ENCODE assay signal across 17 cellular contexts in the genomic region with DNA sequence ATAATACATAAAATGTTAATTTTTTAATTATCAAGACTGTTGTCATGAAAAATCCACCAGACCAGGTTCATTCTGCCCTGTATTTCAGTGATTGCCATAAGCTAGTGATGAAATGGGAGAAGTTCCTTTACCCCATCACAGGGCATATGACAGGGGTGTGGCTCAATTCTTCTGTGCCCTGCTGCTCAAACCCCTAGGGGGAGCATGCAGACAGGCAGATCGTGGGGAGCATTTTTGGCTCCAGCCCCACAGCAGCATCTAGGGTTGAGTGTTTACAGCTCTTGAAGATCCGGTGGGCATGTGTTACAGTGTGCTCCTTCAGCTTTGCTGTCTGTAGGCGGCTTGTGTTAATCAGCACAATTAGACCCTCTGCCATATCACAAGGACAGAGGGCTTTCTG.
DNase-seq lines count a peak whose midpoint lies in the region; ATAC-seq, FAIRE-seq and TF ChIP-seq lines count a peak whose summit lies in the region.
"Had no signal": no experiment of that assay in that cellular context is flagged by ENCODE, and none has a peak within 500 bp of the region (broad histone marks: within the 10 kb centered on the region; RNA-seq: fewer than 3 reads in every experiment).

No MANE protein-coding gene starts in this region.

- POLR2A ChIA-PET in HepG2 (lab: Yijun Ruan, JAX) = no interaction called here

- intact Hi-C loops in HepG2 (cut with micrococcal nuclease; ENCODE audit: unreplicated experiment) (no loop called here), right lobe of liver (cut with DNase I) (no loop called here), natural killer cell (cut with micrococcal nuclease) (no loop called here)

- no peaks in the 10 kb centered on the region for H3K27me3 ChIP-seq in HepG2 (ENCODE audit: control insufficient read depth in 1 of 2, insufficient read depth in 2 of 2, low read length in 2 of 2)
- H3K27me3 ChIP-seq in right lobe of liver = no peaks in the 10 kb centered on the region
- no peaks in the 10 kb centered on the region for H3K27me3 ChIP-seq in SU-DHL-6 (ENCODE audit: low read length)
- H3K27me3 ChIP-seq in tibial nerve = no peaks in the 10 kb centered on the region
- H3K27me3 ChIP-seq: MG63 had no signal

- BruUV-seq in HepG2 (replicated peaks; lab: Mats Ljungman, UMichigan) = no TSS peak

- H3K4me3 Mint-ChIP-seq in natural killer cell = no peak overlapping the region
- H3K4me3 Mint-ChIP-seq: activated CD4-positive, alpha-beta T cell treated with anti-CD3 and anti-CD28 coated beads, Interleukin-2, amount 10 ng/mL, durations not matched to agents 24 days and 14 days; activated naive CD4-positive, alpha-beta T cell treated with anti-CD3 and anti-CD28 coated beads, Interleukin-2, amount 10 ng/mL, durations not matched to agents 7 days and 5 days had no signal

- peaks cover 0 to 12% of the 10 kb centered on the region in 2 donors for H3K9me3 Mint-ChIP-seq in natural killer cell
- H3K9me3 Mint-ChIP-seq: activated CD4-positive, alpha-beta T cell treated with anti-CD3 and anti-CD28 coated beads, Interleukin-2, amount 10 ng/mL, durations not matched to agents 24 days and 14 days; activated naive CD4-positive, alpha-beta T cell treated with anti-CD3 and anti-CD28 coated beads, Interleukin-2, amount 10 ng/mL, durations not matched to agents 7 days and 5 days had no signal

- no peaks in the 10 kb centered on the region for H4K20me1 ChIP-seq in HepG2 (ENCODE audit: insufficient read depth, low read length)
- H4K20me1 ChIP-seq in SU-DHL-6 (ENCODE audit: low read depth, low read length) = no peaks in the 10 kb centered on the region

- H3F3A ChIP-seq in SU-DHL-6 (ENCODE audit: insufficient read depth) = no peaks in the 10 kb centered on the region

- no peaks in the 10 kb centered on the region for H3K4me1 Mint-ChIP-seq in natural killer cell
- H3K4me1 Mint-ChIP-seq: activated CD4-positive, alpha-beta T cell treated with anti-CD3 and anti-CD28 coated beads, Interleukin-2, amount 10 ng/mL, durations not matched to agents 24 days and 14 days; activated naive CD4-positive, alpha-beta T cell treated with anti-CD3 and anti-CD28 coated beads, Interleukin-2, amount 10 ng/mL, durations not matched to agents 7 days and 5 days had no signal

- no peak for TF ChIP-seq POLR2A in HepG2 (IDR thresholded peaks at IDR 0.05; ENCODE audit: insufficient read depth in 1 of 2, low read depth in 2 of 2, low read length in 2 of 2)
- TF ChIP-seq POLR2A in right lobe of liver (IDR thresholded peaks at IDR 0.05) = no peak
- no peak for TF ChIP-seq POLR2A in tibial nerve (IDR thresholded peaks at IDR 0.05)

- no peaks in the 10 kb centered on the region for H3K79me2 ChIP-seq in HepG2 (ENCODE audit: insufficient read depth, low read length)
- H3K79me2 ChIP-seq in SU-DHL-6 (ENCODE audit: insufficient read depth, low read length) = no peaks in the 10 kb centered on the region
- H3K79me2 ChIP-seq: parathyroid adenoma had no signal

- no peak for DNase-seq in HepG2 (ENCODE audit: low spot score)
- no peak for DNase-seq in right lobe of liver
- DNase-seq in Jurkat, Clone E6-1 (ENCODE audit: low read depth, low spot score) = peak; percentile 9
- no peak for DNase-seq in retinal pigment epithelial cell (ENCODE audit: low read depth)
- no peak for DNase-seq in natural killer cell
- DNase-seq in tibial nerve (ENCODE audit: low spot score in 2 of 2) = no peak
- DNase-seq: activated CD4-positive, alpha-beta T cell treated with anti-CD3 and anti-CD28 coated beads, Interleukin-2, amount 10 ng/mL, durations not matched to agents 24 days and 14 days; activated naive CD4-positive, alpha-beta T cell treated with anti-CD3 and anti-CD28 coated beads, Interleukin-2, amount 10 ng/mL, durations not matched to agents 7 days and 5 days; COR-L47; erythroblast; MG63; NCI-H1930; stimulated activated CD4-positive, alpha-beta T cell treated with anti-CD3 and anti-CD28 coated beads, Interleukin-4, amount 100 ng/mL, for 1 hour had no signal

- H3K4me1 ChIP-seq in HepG2 (ENCODE audit: insufficient read depth, low read length) = no peaks in the 10 kb centered on the region
- H3K4me1 ChIP-seq in right lobe of liver = no peaks in the 10 kb centered on the region
- no peaks in the 10 kb centered on the region for H3K4me1 ChIP-seq in tibial nerve
- H3K4me1 ChIP-seq: parathyroid adenoma had no signal

- H3K36me3 ChIP-seq in HepG2 (replicated peaks in 1 of 2; ENCODE audit: control insufficient read depth in 1 of 2, insufficient read depth in 2 of 2, low read length in 2 of 2) (no peaks in the 10 kb centered on the region), right lobe of liver (no peaks in the 10 kb centered on the region), SU-DHL-6 (ENCODE audit: low read length) (no peaks in the 10 kb centered on the region), tibial nerve (no peaks in the 10 kb centered on the region)
- H3K36me3 ChIP-seq: MG63 had no signal

- TF ChIP-seq RAD21 in HepG2 (CRISPR knock-in tag; IDR thresholded peaks at IDR 0.05) = no peak

- TF ChIP-seq EP300 in HepG2 (IDR thresholded peaks at IDR 0.05; ENCODE audit: low read depth in 2 of 2, low read length in 2 of 2) = no peak
- no peak for TF ChIP-seq EP300 in HepG2 (CRISPR knock-in tag; IDR thresholded peaks at IDR 0.05; ENCODE audit: borderline replicate concordance)
- TF ChIP-seq EP300 in tibial nerve (IDR thresholded peaks at IDR 0.05) = no peak

- CTCF ChIA-PET in HepG2 (lab: Yijun Ruan, JAX; ENCODE audit: low intra/inter-chr PET ratio, low total read pairs) = no interaction called here

- H3K36me3 Mint-ChIP-seq in natural killer cell = no peaks in the 10 kb centered on the region
- H3K36me3 Mint-ChIP-seq: activated naive CD4-positive, alpha-beta T cell treated with anti-CD3 and anti-CD28 coated beads, Interleukin-2, amount 10 ng/mL, durations not matched to agents 7 days and 5 days had no signal

- WGBS in HepG2 (ENCODE audit: low lambda C conversion rate) = 11% methylated on average over 3 of the region's 3 CpGs
- WGBS in right lobe of liver (ENCODE audit: insufficient coverage, low coverage, low lambda C conversion rate, missing lambda C conversion rate) = 28% methylated on average over 2 of the region's 3 CpGs
- WGBS in tibial nerve, 2 donors = 40 to 68% methylated on average over 3 of the region's 3 CpGs

- H2AFZ ChIP-seq in HepG2 (ENCODE audit: low read length) = no peak overlapping the region
- peak overlapping the region; percentile 57 for H2AFZ ChIP-seq in SU-DHL-6 (ENCODE audit: low read depth, low read length, severe bottlenecking)
- H2AFZ ChIP-seq: parathyroid adenoma had no signal

- TF ChIP-seq CTCF in HepG2 (CRISPR knock-in tag; IDR thresholded peaks at IDR 0.05) (no peak), right lobe of liver (IDR thresholded peaks at IDR 0.05) (no peak), SU-DHL-6 (IDR thresholded peaks at IDR 0.05; ENCODE audit: insufficient read depth, low read length, poor library complexity, severe bottlenecking) (no peak), retinal pigment epithelial cell (conservative IDR thresholded peaks at IDR 0.05; ENCODE audit: low read depth, low read length) (peak; percentile 19), natural killer cell (IDR thresholded peaks at IDR 0.05) (no peak), tibial nerve (IDR thresholded peaks at IDR 0.05) (no peak)

- peak; percentile 36; the same call in 2 of the 3 replicates for ATAC-seq in HepG2
- ATAC-seq in right lobe of liver = no peak
- ATAC-seq in natural killer cell = no peak
- no peak for ATAC-seq in HG03025 (IDR thresholded peaks at IDR 0.05; ENCODE audit: low FRiP score, unreplicated experiment)

- H3K9me3 ChIP-seq in HepG2 (ENCODE audit: low read length) = no peaks in the 10 kb centered on the region
- H3K9me3 ChIP-seq in right lobe of liver = no peaks in the 10 kb centered on the region
- no peaks in the 10 kb centered on the region for H3K9me3 ChIP-seq in SU-DHL-6 (ENCODE audit: insufficient read depth, low read length)
- H3K9me3 ChIP-seq in tibial nerve = no peaks in the 10 kb centered on the region
- H3K9me3 ChIP-seq: MG63 had no signal

- in situ Hi-C loops in HepG2 (cut with HindIII; ENCODE audit: extremely low pct_ligation_motif_present, low pct_unique_long_range_greater_than_20kb) = no loop called here

- no peaks in the 10 kb centered on the region for H3K9me2 ChIP-seq in SU-DHL-6 (replicated peaks; ENCODE audit: insufficient read depth, low read length)

- no peak for FAIRE-seq in HepG2 (lab: Jason Lieb, UNC)
- FAIRE-seq: G401.6 had no signal

- H3K4me3 ChIP-seq in HepG2 (replicated peaks in 1 of 3; ENCODE audit: insufficient read depth in 1 of 3, low read depth in 2 of 3, low read length in 3 of 3) = no peak overlapping the region
- no peak overlapping the region for H3K4me3 ChIP-seq in right lobe of liver
- H3K4me3 ChIP-seq in Jurkat, Clone E6-1 (ENCODE audit: low read length) = no peak overlapping the region
- no peak overlapping the region for H3K4me3 ChIP-seq in SU-DHL-6 (ENCODE audit: insufficient read depth, low read length, poor library complexity, severe bottlenecking)
- no peak overlapping the region for H3K4me3 ChIP-seq in retinal pigment epithelial cell (ENCODE audit: low read length)
- no peak overlapping the region for H3K4me3 ChIP-seq in tibial nerve
- H3K4me3 ChIP-seq: MG63 had no signal

- H3K4me2 ChIP-seq in HepG2 (ENCODE audit: low read depth, low read length) = no peak overlapping the region
- H3K4me2 ChIP-seq in SU-DHL-6 (ENCODE audit: low read depth, low read length, poor library complexity, severe bottlenecking) = no peak overlapping the region

- H3K9ac ChIP-seq in HepG2 (ENCODE audit: insufficient read depth, low read depth, low read length) = no peak overlapping the region
- H3K9ac ChIP-seq in SU-DHL-6 (ENCODE audit: low read length) = no peak overlapping the region
- H3K9ac ChIP-seq: parathyroid adenoma had no signal

- H3K27ac ChIP-seq in HepG2 (ENCODE audit: extremely low read length, insufficient read depth, low read length) (no peak overlapping the region), right lobe of liver (no peak overlapping the region), SU-DHL-6 (ENCODE audit: low read depth, low read length) (no peak overlapping the region), tibial nerve (no peak overlapping the region)
- H3K27ac ChIP-seq: parathyroid adenoma had no signal

- H3K27ac Mint-ChIP-seq in natural killer cell = no peak overlapping the region
- H3K27ac Mint-ChIP-seq: activated CD4-positive, alpha-beta T cell treated with anti-CD3 and anti-CD28 coated beads, Interleukin-2, amount 10 ng/mL, durations not matched to agents 24 days and 14 days; activated naive CD4-positive, alpha-beta T cell treated with anti-CD3 and anti-CD28 coated beads, Interleukin-2, amount 10 ng/mL, durations not matched to agents 7 days and 5 days had no signal

- no peaks in the 10 kb centered on the region for H3K27me3 Mint-ChIP-seq in natural killer cell (ENCODE audit: low read depth in 2 of 2)
- H3K27me3 Mint-ChIP-seq: activated CD4-positive, alpha-beta T cell treated with anti-CD3 and anti-CD28 coated beads, Interleukin-2, amount 10 ng/mL, durations not matched to agents 24 days and 14 days; activated naive CD4-positive, alpha-beta T cell treated with anti-CD3 and anti-CD28 coated beads, Interleukin-2, amount 10 ng/mL, durations not matched to agents 7 days and 5 days had no signal

TF ChIP-seq in HepG2, 621 proteins besides CTCF, POLR2A, EP300 and RAD21 (continues in another document):
- no peak for TF ChIP-seq BRCA1 (CRISPR knock-in tag; IDR thresholded peaks at IDR 0.05)
- no peak for TF ChIP-seq ESRRA (CRISPR knock-in tag; IDR thresholded peaks at IDR 0.05; ENCODE audit: low read depth)
- TF ChIP-seq ZNF350 (CRISPR knock-in tag; IDR thresholded peaks at IDR 0.05; ENCODE audit: borderline replicate concordance, low read depth) = no peak
